In the genomic region with DNA sequence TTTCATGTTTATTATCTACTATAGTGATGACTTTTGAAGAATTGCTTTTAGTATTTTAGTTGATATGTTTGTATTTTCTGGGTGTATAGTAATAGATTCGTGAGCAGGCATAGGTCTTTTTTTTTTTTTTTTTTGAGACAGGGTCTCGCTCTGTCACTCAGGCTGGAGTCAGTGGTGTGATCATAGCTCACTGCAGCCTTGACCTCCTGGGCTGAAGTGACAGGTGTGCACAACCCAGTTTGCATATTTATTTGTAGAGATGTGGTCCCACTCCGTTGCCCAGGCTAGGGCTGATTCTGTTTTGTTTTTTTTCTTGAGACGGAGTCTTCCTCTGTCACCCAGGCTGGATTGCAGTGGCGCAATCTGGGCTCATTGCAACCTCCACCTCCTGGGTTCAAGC, we compare ENCODE assay signal across 14 cellular contexts. TPM values are rescaled to one million over a fixed set of nuclear protein-coding genes. Genes with fewer than 3 reads are reported as not detected.
A peak's percentile ranks its signal among the peaks of the same experiment; 100 is the strongest.
DNase-seq lines count a peak whose midpoint lies in the region; ATAC-seq and TF ChIP-seq lines count a peak whose summit lies in the region.
"Had no signal": no experiment of that assay in that cellular context is flagged by ENCODE, and none has a peak within 500 bp of the region (broad histone marks: within the 10 kb centered on the region; RNA-seq: fewer than 3 reads in every experiment).

No MANE protein-coding gene starts in this region.

- peaks cover 28% of the 10 kb centered on the region for H3K36me3 Mint-ChIP-seq in neural crest cell (ENCODE audit: low read depth)
- H3K36me3 Mint-ChIP-seq in type B pancreatic cell = peaks cover 38% of the 10 kb centered on the region

- DNase-seq in neural crest cell (ENCODE audit: low read depth, low spot score) (no peak), GM03348 (ENCODE audit: low spot score) (no peak), foreskin keratinocyte (no peak), NCI-H226 (no peak), type B pancreatic cell (ENCODE audit: extremely low spot score, unreplicated experiment) (no peak)
- DNase-seq: activated CD4-positive, alpha-beta T cell treated with anti-CD3 and anti-CD28 coated beads, Interleukin-2, amount 50 U/mL, for 1 hour; left lung; MG63; T-helper 2 cell had no signal

- H3K27me3 ChIP-seq in foreskin keratinocyte = no peaks in the 10 kb centered on the region
- H3K27me3 ChIP-seq: left lung, MG63, Peyer's patch had no signal

- H3K4me3 Mint-ChIP-seq in neural crest cell (peak overlapping the region; percentile 41), type B pancreatic cell (no peak overlapping the region)

- H3K9me3 Mint-ChIP-seq in neural crest cell (peaks cover 6% of the 10 kb centered on the region), type B pancreatic cell (peaks cover under 1% of the 10 kb centered on the region)

- H3K4me1 Mint-ChIP-seq in neural crest cell (peaks cover 8% of the 10 kb centered on the region), type B pancreatic cell (ENCODE audit: unreplicated experiment) (peaks cover 3% of the 10 kb centered on the region)

- ATAC-seq in GM19328 (IDR thresholded peaks at IDR 0.05; ENCODE audit: unreplicated experiment) (peak; percentile 81), HG02588 (IDR thresholded peaks at IDR 0.05; ENCODE audit: unreplicated experiment) (peak; percentile 92), HG03342 (IDR thresholded peaks at IDR 0.05; ENCODE audit: unreplicated experiment) (peak; percentile 97), foreskin keratinocyte (no peak)
- ATAC-seq: left lung had no signal

- TF ChIP-seq CTCF in neural crest cell (conservative IDR thresholded peaks at IDR 0.05) (no peak), foreskin keratinocyte (conservative IDR thresholded peaks at IDR 0.05) (no peak), type B pancreatic cell (conservative IDR thresholded peaks at IDR 0.05) (no peak)

- no peak overlapping the region for H3K27ac Mint-ChIP-seq in neural crest cell (ENCODE audit: unreplicated experiment)
- no peak overlapping the region for H3K27ac Mint-ChIP-seq in type B pancreatic cell

- no peak overlapping the region for H3K27ac ChIP-seq in foreskin keratinocyte
- H3K27ac ChIP-seq: left lung, Peyer's patch, skin epidermis had no signal

- peaks cover 2% of the 10 kb centered on the region for H3K4me1 ChIP-seq in foreskin keratinocyte

- no peaks in the 10 kb centered on the region for H3K27me3 Mint-ChIP-seq in neural crest cell (ENCODE audit: low read depth)
- no peaks in the 10 kb centered on the region for H3K27me3 Mint-ChIP-seq in type B pancreatic cell

RNA-seq across cellular contexts. Expression of gene ERBIN, which starts 11.9 kb away (rescaled TPM):
- total RNA-seq in neural crest cell (51.2 and 52.2 TPM in 2 replicates), foreskin keratinocyte (51.3 and 53.3 TPM in 2 replicates), type B pancreatic cell (ENCODE audit: low replicate concordance) (57.5 and 60.2 TPM in 2 replicates)
- polyA plus RNA-seq in foreskin keratinocyte = 6.9 and 7.6 TPM in 2 replicates
